Comparison of ENCODE assay signal across 20 cellular contexts in genomic region chr22:19895160-19895849, GRCh38. TPM values are rescaled to one million over a fixed set of nuclear protein-coding genes. Genes with fewer than 3 reads are reported as not detected.
DNase-seq lines count a peak whose midpoint lies in the region; ATAC-seq, FAIRE-seq and TF ChIP-seq lines count a peak whose summit lies in the region.
"Had no signal": no experiment of that assay in that cellular context is flagged by ENCODE, and none has a peak within 500 bp of the region (broad histone marks: within the 10 kb centered on the region; RNA-seq: fewer than 3 reads in every experiment).

No MANE protein-coding gene starts in this region.

- H3K36me3 ChIP-seq in OCI-LY1 (ENCODE audit: insufficient read depth, low read length), result no peaks in the 10 kb centered on the region
- H3K36me3 ChIP-seq in kidney (ENCODE audit: control insufficient read depth in 1 of 2, insufficient read depth in 2 of 2, low read length in 2 of 2), result peaks cover 4 to 12% of the 10 kb centered on the region in 2 donors

- TF ChIP-seq CTCF in OCI-LY1 (IDR thresholded peaks at IDR 0.05; ENCODE audit: low read length), result no peak
- no peak for TF ChIP-seq CTCF in kidney (IDR thresholded peaks at IDR 0.05; ENCODE audit: borderline replicate concordance, extremely low read depth, insufficient read depth)
- no peak for TF ChIP-seq CTCF in lower leg skin (IDR thresholded peaks at IDR 0.05)

- no peaks in the 10 kb centered on the region for H3K9me3 ChIP-seq in right cardiac atrium (ENCODE audit: control insufficient read depth, low read length)
- no peaks in the 10 kb centered on the region for H3K9me3 ChIP-seq in OCI-LY1 (ENCODE audit: low read length)
- no peaks in the 10 kb centered on the region for H3K9me3 ChIP-seq in kidney (ENCODE audit: control insufficient read depth in 1 of 2, low read length in 2 of 2)

- no peaks in the 10 kb centered on the region for H3K4me1 ChIP-seq in right cardiac atrium (ENCODE audit: control insufficient read depth, insufficient read depth, low read length)
- peaks cover 62% of the 10 kb centered on the region for H3K4me1 ChIP-seq in OCI-LY1 (ENCODE audit: insufficient read depth, low read length, severe bottlenecking)
- H3K4me1 ChIP-seq in kidney (ENCODE audit: control insufficient read depth in 1 of 2, insufficient read depth in 1 of 2, low read depth in 1 of 2, low read length in 2 of 2), result peaks cover 0 to 6% of the 10 kb centered on the region in 2 donors

- H3F3A ChIP-seq in OCI-LY1 (ENCODE audit: insufficient read depth, low read length), result no peaks in the 10 kb centered on the region

- H4K20me1 ChIP-seq in OCI-LY1 (ENCODE audit: insufficient read depth, low read length), result no peaks in the 10 kb centered on the region

- no peak overlapping the region for H3K4me2 ChIP-seq in OCI-LY1 (ENCODE audit: low read length)

- WGBS in right cardiac atrium, result 94% methylated on average over 23 of the region's 23 CpGs
- WGBS in lower leg skin, 2 donors, result 90 to 92% methylated on average over 17 to 23 of the region's 23 CpGs

- FAIRE-seq in kidney (lab: Jason Lieb, UNC), result no peak
- FAIRE-seq: D721Med, G401.6, HTR-8/SVneo had no signal

- no peaks in the 10 kb centered on the region for H3K79me2 ChIP-seq in OCI-LY1 (ENCODE audit: insufficient read depth, low read length)

- ATAC-seq in right cardiac atrium (no peak), HG03457 (IDR thresholded peaks at IDR 0.05; ENCODE audit: unreplicated experiment) (no peak)
- ATAC-seq: HCT116 had no signal

- H3K9ac ChIP-seq in OCI-LY1 (ENCODE audit: low read length) (no peak overlapping the region), kidney (ENCODE audit: low read length in 2 of 2) (no peak overlapping the region)
- H3K9ac ChIP-seq: GM23248 had no signal

- TF ChIP-seq POLR2A in lower leg skin (IDR thresholded peaks at IDR 0.05), result no peak

- no peak overlapping the region for H3K27ac ChIP-seq in right cardiac atrium (ENCODE audit: low read length)
- H3K27ac ChIP-seq in OCI-LY1 (ENCODE audit: low read depth, low read length, poor library complexity, severe bottlenecking), result peak overlapping the region; percentile 92
- H3K27ac ChIP-seq in kidney (ENCODE audit: low read depth in 2 of 2, low read length in 2 of 2), result no peak overlapping the region
- H3K27ac ChIP-seq: GM23248, HL-60 had no signal

- intact Hi-C loops in right cardiac atrium (cut with DNase I), result loop anchor here in 1 of 4 donors (5.0 kb wide), 1 partner anchor 42 kb away; no protein-coding TSS in a partner anchor
- intact Hi-C loops in cardiac septum (cut with DNase I), result no loop called here
- intact Hi-C loops in kidney (cut with DNase I), result no loop called here
- intact Hi-C loops in lower leg skin (cut with DNase I; ENCODE audit: low total_unique reads), result no loop called here

- DNase-seq in right cardiac atrium, result peak in 2 of 3 donors; percentile 28 to 37
- no peak for DNase-seq in cardiac septum (ENCODE audit: low spot score)
- peak; percentile 65 for DNase-seq in kidney
- DNase-seq in Ammon's horn (ENCODE audit: low spot score), result no peak
- DNase-seq in lower leg skin (ENCODE audit: low spot score in 2 of 2), result no peak
- DNase-seq: ACHN, AML-193, DMS79, GM23248, NCI-H146, NCI-H2081 treated with DMSO at 0.1 percent for 48 hours, NCI-H510A, NCI-H82 had no signal

- no peak overlapping the region for H2AFZ ChIP-seq in OCI-LY1 (ENCODE audit: low read length)
- H2AFZ ChIP-seq: GM23248 had no signal

- H3K9me2 ChIP-seq in OCI-LY1 (ENCODE audit: low read depth, low read length), result no peaks in the 10 kb centered on the region

- H3K4me3 ChIP-seq in right cardiac atrium (ENCODE audit: low read length) (no peak overlapping the region), OCI-LY1 (ENCODE audit: low read depth, low read length, poor library complexity, severe bottlenecking) (no peak overlapping the region), kidney (ENCODE audit: low read length in 2 of 2) (no peak overlapping the region), lower leg skin (ENCODE audit: low read depth, poor library complexity, severe bottlenecking) (no peak overlapping the region)
- H3K4me3 ChIP-seq: GM23248 had no signal

- H3K27me3 ChIP-seq in right cardiac atrium (ENCODE audit: control insufficient read depth, insufficient read depth) (no peaks in the 10 kb centered on the region), OCI-LY1 (ENCODE audit: insufficient read depth, low read length) (no peaks in the 10 kb centered on the region)

RNA-seq across cellular contexts. Expression of gene GNB1L, which starts 40.6 kb away (rescaled TPM):
- total RNA-seq in right cardiac atrium (1 to 10 TPM; 2.8 to 4.9 (median 4.0) TPM), cardiac septum (2.0 TPM), kidney (4.4 TPM), lower leg skin (10 to 100 TPM; 10.0 to 16.2 (median 11.2) TPM)
- polyA plus RNA-seq in right cardiac atrium (2.1 TPM), kidney (ENCODE audit: insufficient read depth, low read depth, low replicate concordance) (4.0 TPM)

RNA-seq across cellular contexts. Expression of gene RTL10, which starts 40.6 kb away (rescaled TPM):
- total RNA-seq in right cardiac atrium (1 to 10 TPM; 6.8 to 9.9 (median 8.8) TPM), cardiac septum (6.3 TPM), kidney (16.7 TPM), lower leg skin (10 to 100 TPM; 24.5 to 28.0 (median 27.1) TPM)
- polyA plus RNA-seq in right cardiac atrium (5.8 TPM), kidney (ENCODE audit: insufficient read depth, low read depth, low replicate concordance) (8.8 TPM)

RNA-seq across cellular contexts. Expression of gene COMT, which starts 46.3 kb away (rescaled TPM):
- total RNA-seq in right cardiac atrium, result 10 to 100 TPM; 69.6 to 89.3 (median 84.4) TPM
- polyA plus RNA-seq in right cardiac atrium, result 102 TPM
- total RNA-seq in cardiac septum, result 97.1 TPM
- total RNA-seq in kidney, result 118 TPM
- 244 TPM for polyA plus RNA-seq in kidney (ENCODE audit: insufficient read depth, low read depth, low replicate concordance)
- total RNA-seq in lower leg skin, result 100 to 1,000 TPM; 224 to 306 (median 272) TPM

RNA-seq across cellular contexts. Expression of gene TXNRD2, which starts 46.3 kb away (rescaled TPM):
- total RNA-seq in right cardiac atrium (10 to 100 TPM; 18.7 to 28.5 (median 26.0) TPM), cardiac septum (33.3 TPM), kidney (28.6 TPM), lower leg skin (10 to 100 TPM; 10.9 to 16.8 (median 15.2) TPM)
- polyA plus RNA-seq in right cardiac atrium (32.9 TPM), kidney (ENCODE audit: insufficient read depth, low read depth, low replicate concordance) (50.6 TPM)

Comparison
In these comparisons a context has a peak if more than half of its experiments do, and no peak if none do; other contexts are left out.
1. DNase-seq: peak in right cardiac atrium (2 of 3) and kidney (single experiment); none in cardiac septum (single experiment), Ammon's horn (single experiment) and lower leg skin (0 of 2).